In the genomic region with DNA sequence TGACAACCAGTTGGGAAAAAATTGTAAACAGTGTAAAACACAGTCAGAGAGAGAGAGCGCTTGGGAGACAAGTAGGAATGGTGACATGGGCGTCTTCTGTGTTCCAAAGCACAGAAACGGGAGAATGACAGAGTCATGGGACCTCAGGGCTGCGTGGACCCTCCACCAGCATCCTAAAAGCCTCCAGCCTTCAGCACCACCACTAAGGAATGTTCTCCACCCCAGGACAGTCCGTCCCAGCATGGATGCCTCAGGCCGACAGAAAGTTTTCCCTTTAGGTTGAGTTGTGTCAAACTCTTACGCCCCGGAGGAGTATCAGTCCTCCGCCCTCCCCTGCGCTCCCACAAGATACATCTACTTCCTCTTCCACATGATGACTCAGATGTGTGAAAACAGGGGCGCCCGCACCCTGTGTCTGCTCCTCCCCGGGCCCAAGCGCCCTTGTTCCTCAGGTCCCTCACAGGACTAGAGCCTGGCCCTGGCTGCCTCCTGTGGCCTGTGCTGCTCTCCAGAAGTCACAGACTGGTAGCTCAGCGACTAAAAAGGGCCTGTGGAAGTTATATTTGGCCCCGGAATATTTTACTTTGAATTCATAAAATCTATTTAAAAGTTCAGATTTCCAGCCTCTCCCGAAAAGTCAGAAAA, we compare ENCODE assay signal across 8 cellular contexts.
DNase-seq lines count a peak whose midpoint lies in the region; ATAC-seq and TF ChIP-seq lines count a peak whose summit lies in the region.

No MANE protein-coding gene starts in this region.

- no peaks in the 10 kb centered on the region for H3K9me3 Mint-ChIP-seq in activated B cell treated with CpG ODN at 0.5 μM for 24 hours
- H3K9me3 Mint-ChIP-seq in dendritic cell treated with granulocyte-macrophage colony-stimulating factor and Interleukin-4, amounts not matched to agents 40 ng/mL and 50 ng/mL, for 4 days, result no peaks in the 10 kb centered on the region

- CTCF ChIA-PET in activated B cell treated with CpG ODN at 0.5 μM for 24 hours (lab: Charles Lee), result no interaction called here

- intact Hi-C loops in activated B cell treated with CpG ODN at 0.5 μM for 24 hours (cut with micrococcal nuclease), result no loop called here
- intact Hi-C loops in dendritic cell treated with granulocyte-macrophage colony-stimulating factor and Interleukin-4, amounts not matched to agents 40 ng/mL and 50 ng/mL, for 4 days (cut with micrococcal nuclease), result loop anchor here (2.0 kb wide), 2 partner anchors 17 kb away; no protein-coding TSS in a partner anchor

- no peak overlapping the region for H3K4me3 Mint-ChIP-seq in activated B cell treated with CpG ODN at 0.5 μM for 24 hours
- H3K4me3 Mint-ChIP-seq in dendritic cell treated with granulocyte-macrophage colony-stimulating factor and Interleukin-4, amounts not matched to agents 40 ng/mL and 50 ng/mL, for 4 days, result peak overlapping the region; percentile 39

- no peak for TF ChIP-seq CTCF in activated B cell treated with CpG ODN at 0.5 μM for 24 hours (IDR thresholded peaks at IDR 0.05)

- H3K4me1 Mint-ChIP-seq in activated B cell treated with CpG ODN at 0.5 μM for 24 hours, result peaks cover 12% of the 10 kb centered on the region
- peaks cover 92% of the 10 kb centered on the region for H3K4me1 Mint-ChIP-seq in dendritic cell treated with granulocyte-macrophage colony-stimulating factor and Interleukin-4, amounts not matched to agents 40 ng/mL and 50 ng/mL, for 4 days (ENCODE audit: low read depth)

- POLR2A ChIA-PET in activated B cell treated with CpG ODN at 0.5 μM for 24 hours (lab: Charles Lee), result no interaction called here

- DNase-seq in activated B cell treated with CpG ODN at 0.5 μM for 24 hours (no peak), DMS53 treated with DMSO at 0.1 percent for 48 hours (lab: John Stamatoyannopoulos, UW; ENCODE audit: unreplicated experiment) (no peak), HCEC 1CT (no peak)
- DNase-seq in stimulated activated CD4-positive, alpha-beta T cell treated with anti-CD3 and anti-CD28 coated beads, Interleukin-2, amount 100 ng/mL, for 24 hours, result peak; percentile 52 to 53

- H3K27me3 Mint-ChIP-seq in activated B cell treated with CpG ODN at 0.5 μM for 24 hours, result peaks cover 31% of the 10 kb centered on the region
- peaks cover 9% of the 10 kb centered on the region for H3K27me3 Mint-ChIP-seq in dendritic cell treated with granulocyte-macrophage colony-stimulating factor and Interleukin-4, amounts not matched to agents 40 ng/mL and 50 ng/mL, for 4 days

- no peaks in the 10 kb centered on the region for H3K36me3 Mint-ChIP-seq in activated B cell treated with CpG ODN at 0.5 μM for 24 hours (ENCODE audit: low read depth)
- H3K36me3 Mint-ChIP-seq in dendritic cell treated with granulocyte-macrophage colony-stimulating factor and Interleukin-4, amounts not matched to agents 40 ng/mL and 50 ng/mL, for 4 days (ENCODE audit: low read depth), result no peaks in the 10 kb centered on the region

- H3K27ac Mint-ChIP-seq in activated B cell treated with CpG ODN at 0.5 μM for 24 hours, result no peak overlapping the region
- peak overlapping the region; percentile 93 for H3K27ac Mint-ChIP-seq in dendritic cell treated with granulocyte-macrophage colony-stimulating factor and Interleukin-4, amounts not matched to agents 40 ng/mL and 50 ng/mL, for 4 days

- ATAC-seq in HG02610 (IDR thresholded peaks at IDR 0.05; ENCODE audit: unreplicated experiment) (peak; percentile 44), activated B cell treated with CpG ODN at 0.5 μM for 24 hours (ENCODE audit: low read depth) (peak; percentile 69), HG03520 (IDR thresholded peaks at IDR 0.05; ENCODE audit: unreplicated experiment) (no peak), GM18909 (IDR thresholded peaks at IDR 0.05; ENCODE audit: poor library complexity, unreplicated experiment) (no peak)

Comparison
In these comparisons a context has a peak if more than half of its experiments do, and no peak if none do; other contexts are left out.
1. ATAC-seq: peak in HG02610 (single experiment) and activated B cell treated with CpG ODN at 0.5 μM for 24 hours (single experiment); none in HG03520 (single experiment) and GM18909 (single experiment).
2. DNase-seq: peak in stimulated activated CD4-positive, alpha-beta T cell treated with anti-CD3 and anti-CD28 coated beads, Interleukin-2, amount 100 ng/mL, for 24 hours (2 of 2); none in activated B cell treated with CpG ODN at 0.5 μM for 24 hours (single experiment), DMS53 treated with DMSO at 0.1 percent for 48 hours (single experiment) and HCEC 1CT (single experiment).